7 cellular contexts compared by ENCODE assay signal in genomic region chr10:4978870-4979269, GRCh38. TPM values are rescaled to one million over a fixed set of nuclear protein-coding genes. Genes with fewer than 3 reads are reported as not detected.
"Had no signal": no experiment of that assay in that cellular context is flagged by ENCODE, and none has a peak within 500 bp of the region (broad histone marks: within the 10 kb centered on the region; RNA-seq: fewer than 3 reads in every experiment).

No MANE protein-coding gene starts in this region.

- ATAC-seq: GM12878 had no signal

- FAIRE-seq: GM12878, GM12891, GM12892, GM19239 had no signal

- DNase-seq: GDM1, GF-D8 had no signal

- H3K4me3 ChIP-seq: GM12878 had no signal

RNA-seq across cellular contexts. Expression of gene AKR1C2, which starts 24.8 kb away (rescaled TPM):
- total RNA-seq: G401 had no signal
